ENCODE assay signal across 22 cellular contexts in the genomic region with DNA sequence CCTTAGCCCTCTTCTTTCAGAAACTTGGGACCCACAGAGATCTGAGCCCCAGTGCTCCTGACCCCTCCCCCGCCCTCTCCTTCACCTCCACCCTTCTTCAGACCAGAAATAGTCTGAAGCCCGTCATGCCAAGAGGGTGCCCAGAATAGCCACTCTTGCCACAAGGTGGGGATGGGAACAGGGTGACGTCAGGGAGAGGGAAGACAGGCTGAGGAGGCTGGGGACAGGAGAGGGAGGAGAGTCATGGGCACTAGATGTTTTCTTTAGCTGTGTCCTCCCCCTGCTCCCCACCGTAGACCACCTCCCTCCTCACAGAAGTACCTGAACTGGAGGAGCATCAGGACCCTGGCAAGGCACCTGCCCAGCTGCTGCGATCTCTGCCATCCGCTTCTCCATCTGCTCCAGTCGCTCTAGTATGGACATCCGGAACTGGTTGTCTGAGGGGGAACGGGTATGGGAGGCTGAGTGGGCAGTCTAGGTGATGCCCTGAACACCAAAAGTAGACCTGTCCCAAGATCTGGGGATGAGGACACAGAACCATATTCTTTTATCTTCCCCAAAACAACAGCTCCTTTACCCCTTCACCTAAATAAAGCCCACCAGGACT. TPM values are rescaled to one million over a fixed set of nuclear protein-coding genes. Genes with fewer than 3 reads are reported as not detected.
A peak's percentile ranks its signal among the peaks of the same experiment; 100 is the strongest.
DNase-seq lines count a peak whose midpoint lies in the region; ATAC-seq, FAIRE-seq and TF ChIP-seq lines count a peak whose summit lies in the region.
"Had no signal": no experiment of that assay in that cellular context is flagged by ENCODE, and none has a peak within 500 bp of the region (broad histone marks: within the 10 kb centered on the region; RNA-seq: fewer than 3 reads in every experiment).

No MANE protein-coding gene starts in this region.

- peaks cover 11% of the 10 kb centered on the region for H3K79me2 ChIP-seq in HepG2 (ENCODE audit: insufficient read depth, low read length)

- H3K36me3 ChIP-seq in HepG2 (replicated peaks in 1 of 2; ENCODE audit: control insufficient read depth in 1 of 2, insufficient read depth in 2 of 2, low read length in 2 of 2) (peaks cover 1 to 19% of the 10 kb centered on the region in 2 experiments), right lobe of liver (peaks cover 0 to 34% (median 13%) of the 10 kb centered on the region in 4 donors)

- H3K9ac ChIP-seq in HepG2 (ENCODE audit: insufficient read depth, low read depth, low read length) = no peak overlapping the region

- CTCF ChIA-PET in HepG2 (lab: Yijun Ruan, JAX; ENCODE audit: low intra/inter-chr PET ratio, low total read pairs) = no interaction called here

- no TSS peak for BruUV-seq in HepG2 (replicated peaks; lab: Mats Ljungman, UMichigan)

- peaks cover 0 to 63% (median 10%) of the 10 kb centered on the region in 3 donors for H3K36me3 Mint-ChIP-seq in naive thymus-derived CD8-positive, alpha-beta T cell

- no peaks in the 10 kb centered on the region for H4K20me1 ChIP-seq in HepG2 (ENCODE audit: insufficient read depth, low read length)

- DNase-seq in HepG2 (ENCODE audit: low spot score) = no peak
- no peak for DNase-seq in right lobe of liver
- DNase-seq in coronary artery (ENCODE audit: low spot score) = no peak
- no peak for DNase-seq in naive thymus-derived CD8-positive, alpha-beta T cell
- no peak for DNase-seq in HCEC 1CT
- no peak for DNase-seq in hippocampal formation (lab: John Stamatoyannopoulos, UW)
- DNase-seq in AML-193 (lab: John Stamatoyannopoulos, UW) = no peak
- DNase-seq: activated CD4-positive, CD25-positive, alpha-beta regulatory T cell treated with anti-CD3 and anti-CD28 coated beads, Interleukin-2, amount 50 U/mL, for 72 hours; COR-L47; Karpas-422; NCI-H1105; NCI-H526 treated with DMSO at 0.1 percent for 48 hours; stomach; T-helper 9 cell had no signal

- no peak for TF ChIP-seq RAD21 in HepG2 (CRISPR knock-in tag; IDR thresholded peaks at IDR 0.05)

- H3K27me3 Mint-ChIP-seq in naive thymus-derived CD8-positive, alpha-beta T cell = no peaks in the 10 kb centered on the region
- H3K27me3 Mint-ChIP-seq: central memory CD8-positive, alpha-beta T cell had no signal

- H3K27ac ChIP-seq in HepG2 (ENCODE audit: extremely low read length, insufficient read depth, low read length) (no peak overlapping the region), right lobe of liver (no peak overlapping the region), coronary artery (peak overlapping the region; percentile 47 to 50)
- H3K27ac ChIP-seq: SJSA1, vagina had no signal

- no peak for FAIRE-seq in HepG2 (lab: Jason Lieb, UNC)
- FAIRE-seq: endometrium, frontal cortex had no signal

- H3K4me3 ChIP-seq in HepG2 (replicated peaks in 1 of 3; ENCODE audit: insufficient read depth in 1 of 3, low read depth in 2 of 3, low read length in 3 of 3) (no peak overlapping the region), right lobe of liver (no peak overlapping the region), coronary artery (no peak overlapping the region)
- H3K4me3 ChIP-seq: HAP-1, lung, SJSA1, stomach, vagina had no signal

- TF ChIP-seq EP300 in HepG2 (IDR thresholded peaks at IDR 0.05; ENCODE audit: low read depth in 2 of 2, low read length in 2 of 2) (no peak), HepG2 (CRISPR knock-in tag; IDR thresholded peaks at IDR 0.05; ENCODE audit: borderline replicate concordance) (no peak)

- in situ Hi-C loops in HepG2 (cut with HindIII; ENCODE audit: extremely low pct_ligation_motif_present, low pct_unique_long_range_greater_than_20kb) = no loop called here

- TF ChIP-seq POLR2A in HepG2 (IDR thresholded peaks at IDR 0.05; ENCODE audit: insufficient read depth in 1 of 2, low read depth in 2 of 2, low read length in 2 of 2) = no peak; a peak in 2 of 4 replicates
- TF ChIP-seq POLR2A in right lobe of liver (IDR thresholded peaks at IDR 0.05) = no peak

- peaks cover 27% of the 10 kb centered on the region for H3K4me1 ChIP-seq in HepG2 (ENCODE audit: insufficient read depth, low read length)
- peaks cover 0 to 14% (median 8%) of the 10 kb centered on the region in 4 donors for H3K4me1 ChIP-seq in right lobe of liver
- H3K4me1 ChIP-seq: HAP-1 had no signal

- no peaks in the 10 kb centered on the region for H3K27me3 ChIP-seq in HepG2 (ENCODE audit: control insufficient read depth in 1 of 2, insufficient read depth in 2 of 2, low read length in 2 of 2)
- H3K27me3 ChIP-seq in right lobe of liver = no peaks in the 10 kb centered on the region
- H3K27me3 ChIP-seq: SJSA1, stomach, vagina had no signal

- H3K9me3 ChIP-seq in HepG2 (ENCODE audit: low read length) (no peaks in the 10 kb centered on the region), right lobe of liver (no peaks in the 10 kb centered on the region)
- H3K9me3 ChIP-seq: HAP-1, SJSA1, stomach, vagina had no signal

- H3K27ac Mint-ChIP-seq in naive thymus-derived CD8-positive, alpha-beta T cell = peak overlapping the region in 6 of 10 donors; percentile 49 to 83 (median 70)

- intact Hi-C loops in HepG2 (cut with micrococcal nuclease; ENCODE audit: unreplicated experiment) (no loop called here), right lobe of liver (cut with DNase I) (loop anchor here in 1 of 2 donors (10.0 kb wide), 1 partner anchor 59 kb away; no protein-coding TSS in a partner anchor)

- TF ChIP-seq CTCF in HepG2 (CRISPR knock-in tag; IDR thresholded peaks at IDR 0.05) (no peak), right lobe of liver (IDR thresholded peaks at IDR 0.05) (no peak), coronary artery (IDR thresholded peaks at IDR 0.05) (no peak)

- H2AFZ ChIP-seq in HepG2 (ENCODE audit: low read length) = no peak overlapping the region

- POLR2A ChIA-PET in HepG2 (lab: Yijun Ruan, JAX) = interaction anchor here (1.0 to 2.6 kb wide), 2 partner anchors 23 to 65 kb away, joined by 3 to 10 read pairs; partner anchors contain the start of gene ENO3
- POLR2A ChIA-PET in naive thymus-derived CD8-positive, alpha-beta T cell (lab: Charles Lee) = interaction anchor here (0.6 to 15.5 kb wide), 2 partner anchors 22 to 26 kb away, joined by 4 to 635 read pairs; partner anchors contain the start of genes ENO3, PFN1, RNF167 and SLC25A11

- 93% methylated on average over 9 of the region's 9 CpGs for WGBS in HepG2 (ENCODE audit: low lambda C conversion rate)
- WGBS in right lobe of liver (ENCODE audit: insufficient coverage, low coverage, low lambda C conversion rate, missing lambda C conversion rate) = 92% methylated on average over 2 of the region's 9 CpGs

- H3K4me2 ChIP-seq in HepG2 (ENCODE audit: low read depth, low read length) = no peak overlapping the region

- no peaks in the 10 kb centered on the region for H3K9me3 Mint-ChIP-seq in naive thymus-derived CD8-positive, alpha-beta T cell
- H3K9me3 Mint-ChIP-seq: central memory CD8-positive, alpha-beta T cell had no signal

- H3K4me3 Mint-ChIP-seq in naive thymus-derived CD8-positive, alpha-beta T cell = no peak overlapping the region
- H3K4me3 Mint-ChIP-seq: central memory CD8-positive, alpha-beta T cell had no signal

- H3K4me1 Mint-ChIP-seq in naive thymus-derived CD8-positive, alpha-beta T cell = peaks cover 5 to 25% (median 14%) of the 10 kb centered on the region in 4 donors

- ATAC-seq in HepG2 (no peak), right lobe of liver (no peak), GM18868 (IDR thresholded peaks at IDR 0.05; ENCODE audit: unreplicated experiment) (no peak)
- no peak for ATAC-seq in naive thymus-derived CD8-positive, alpha-beta T cell

RNA-seq across cellular contexts. Expression of gene SPAG7, which starts 6.5 kb away (rescaled TPM):
- total RNA-seq in HepG2 (2016; rRNA removed; fragmentation: Illumina TruSeq; extraction: Trizol) (59.0 and 74.8 TPM in 2 replicates), right lobe of liver (10 to 100 TPM; 22.3 to 33.9 (median 26.4) TPM)
- 15.5 and 15.8 TPM in 2 replicates for total RNA-seq in HepG2 (2016; cell fraction: cytosol; rRNA removed; fragmentation: Illumina TruSeq; extraction: Trizol; ENCODE audit: low read depth)
- 57.5 and 79.4 TPM in 2 replicates for total RNA-seq in HepG2 (2016; cell fraction: insoluble cytoplasmic fraction; rRNA removed; fragmentation: Illumina TruSeq; extraction: Trizol)
- total RNA-seq in HepG2 (2016; cell fraction: membrane; rRNA removed; fragmentation: Illumina TruSeq; extraction: Trizol) = 24.4 and 25.5 TPM in 2 replicates
- 29.6 and 30.0 TPM in 2 replicates for total RNA-seq in HepG2 (2016; cell fraction: nucleus; rRNA removed; fragmentation: Illumina TruSeq; extraction: Trizol)
- 46.6 and 51.0 TPM in 2 replicates for polyA plus RNA-seq in HepG2 (2011; rRNA removed)
- polyA plus RNA-seq in HepG2 (2011; cell fraction: cytosol; rRNA removed) = 42.5 and 54.3 TPM in 2 replicates
- polyA plus RNA-seq in HepG2 (2011; cell fraction: nucleus; rRNA removed) = 48.9 and 55.1 TPM in 2 replicates
- 46.7 and 52.1 TPM in 2 replicates for polyA plus RNA-seq in HepG2 (2012)
- 18.4 and 18.9 TPM in 2 replicates for polyA plus RNA-seq in HepG2 (2016; cell fraction: cytosol; fragmentation: Illumina TruSeq; extraction: Trizol; ENCODE audit: low read depth)
- polyA plus RNA-seq in HepG2 (2016; cell fraction: insoluble cytoplasmic fraction; fragmentation: Illumina TruSeq; extraction: Trizol; ENCODE audit: low read depth) = 103 and 105 TPM in 2 replicates
- polyA plus RNA-seq in HepG2 (2016; cell fraction: membrane; fragmentation: Illumina TruSeq; extraction: Trizol; ENCODE audit: low read depth) = 24.3 and 25.8 TPM in 2 replicates
- polyA plus RNA-seq in HepG2 (2016; cell fraction: nucleus; fragmentation: Illumina TruSeq; extraction: Trizol; ENCODE audit: insufficient read depth, low read depth) = 73.4 and 75.2 TPM in 2 replicates
- polyA minus RNA-seq in HepG2 (2011; rRNA and poly(A)+ RNA removed; ENCODE audit: low replicate concordance) = 13.7 and 25.4 TPM in 2 replicates
- polyA minus RNA-seq in HepG2 (2011; cell fraction: cytosol; rRNA and poly(A)+ RNA removed) = 15.3 and 21.8 TPM in 2 replicates
- polyA minus RNA-seq in HepG2 (2011; cell fraction: nucleus; rRNA and poly(A)+ RNA removed) = 19.0 and 27.0 TPM in 2 replicates
- total RNA-seq in naive thymus-derived CD8-positive, alpha-beta T cell = 10 to 100 TPM; 50.5 to 52.6 TPM
- 100 to 1,000 TPM; 122 to 131 (median 129) TPM for polyA plus RNA-seq in naive thymus-derived CD8-positive, alpha-beta T cell

RNA-seq across cellular contexts. Expression of gene CAMTA2, which starts 13.3 kb away (rescaled TPM):
- total RNA-seq in HepG2 (2016; rRNA removed; fragmentation: Illumina TruSeq; extraction: Trizol) = 4.0 and 4.1 TPM in 2 replicates
- total RNA-seq in HepG2 (2016; cell fraction: cytosol; rRNA removed; fragmentation: Illumina TruSeq; extraction: Trizol; ENCODE audit: low read depth) = 3.3 and 4.0 TPM in 2 replicates
- 2.2 and 3.5 TPM in 2 replicates for total RNA-seq in HepG2 (2016; cell fraction: insoluble cytoplasmic fraction; rRNA removed; fragmentation: Illumina TruSeq; extraction: Trizol)
- total RNA-seq in HepG2 (2016; cell fraction: membrane; rRNA removed; fragmentation: Illumina TruSeq; extraction: Trizol) = 5.1 and 5.5 TPM in 2 replicates
- 4.3 TPM in 2 replicates for total RNA-seq in HepG2 (2016; cell fraction: nucleus; rRNA removed; fragmentation: Illumina TruSeq; extraction: Trizol)
- polyA plus RNA-seq in HepG2 (2011; rRNA removed) = 7.1 and 8.9 TPM in 2 replicates
- polyA plus RNA-seq in HepG2 (2011; cell fraction: cytosol; rRNA removed) = 2.3 and 3.4 TPM in 2 replicates
- 43.3 and 56.3 TPM in 2 replicates for polyA plus RNA-seq in HepG2 (2011; cell fraction: nucleus; rRNA removed)
- polyA plus RNA-seq in HepG2 (2012) = 14.9 and 15.5 TPM in 2 replicates
- polyA plus RNA-seq in HepG2 (2016; cell fraction: cytosol; fragmentation: Illumina TruSeq; extraction: Trizol; ENCODE audit: low read depth) = 6.5 and 6.8 TPM in 2 replicates
- polyA plus RNA-seq in HepG2 (2016; cell fraction: insoluble cytoplasmic fraction; fragmentation: Illumina TruSeq; extraction: Trizol; ENCODE audit: low read depth) = 8.3 and 11.9 TPM in 2 replicates
- 12.2 and 12.5 TPM in 2 replicates for polyA plus RNA-seq in HepG2 (2016; cell fraction: membrane; fragmentation: Illumina TruSeq; extraction: Trizol; ENCODE audit: low read depth)
- polyA plus RNA-seq in HepG2 (2016; cell fraction: nucleus; fragmentation: Illumina TruSeq; extraction: Trizol; ENCODE audit: insufficient read depth, low read depth) = 40.0 and 44.3 TPM in 2 replicates
- polyA minus RNA-seq in HepG2 (2011; rRNA and poly(A)+ RNA removed; ENCODE audit: low replicate concordance) = 13.3 and 14.6 TPM in 2 replicates
- 5.4 and 6.2 TPM in 2 replicates for polyA minus RNA-seq in HepG2 (2011; cell fraction: cytosol; rRNA and poly(A)+ RNA removed)
- polyA minus RNA-seq in HepG2 (2011; cell fraction: nucleus; rRNA and poly(A)+ RNA removed) = 6.8 and 10.8 TPM in 2 replicates
- total RNA-seq in right lobe of liver = 10 to 100 TPM; 15.3 to 21.1 (median 17.7) TPM
- 10 to 100 TPM; 56.1 to 58.7 TPM for total RNA-seq in naive thymus-derived CD8-positive, alpha-beta T cell
- polyA plus RNA-seq in naive thymus-derived CD8-positive, alpha-beta T cell = 10 to 100 TPM in 1 of 3 donors, 1 to 10 TPM in 2; 4.1 to 18.9 (median 6.3) TPM

RNA-seq across cellular contexts. Expression of gene INCA1, which starts 23.2 kb away (rescaled TPM):
- 0.35 and 0.93 TPM in 2 replicates for total RNA-seq in HepG2 (2016; rRNA removed; fragmentation: Illumina TruSeq; extraction: Trizol)
- 0.62 TPM in 1 of 2 replicates, not detected in the other for total RNA-seq in HepG2 (2016; cell fraction: cytosol; rRNA removed; fragmentation: Illumina TruSeq; extraction: Trizol; ENCODE audit: low read depth)
- total RNA-seq in HepG2 (2016; cell fraction: insoluble cytoplasmic fraction; rRNA removed; fragmentation: Illumina TruSeq; extraction: Trizol) = 0.71 and 0.87 TPM in 2 replicates
- total RNA-seq in HepG2 (2016; cell fraction: membrane; rRNA removed; fragmentation: Illumina TruSeq; extraction: Trizol) = 0.72 and 0.96 TPM in 2 replicates
- total RNA-seq in HepG2 (2016; cell fraction: nucleus; rRNA removed; fragmentation: Illumina TruSeq; extraction: Trizol) = 0.50 and 0.81 TPM in 2 replicates
- polyA plus RNA-seq in HepG2 (2011; rRNA removed) = 2.6 and 3.3 TPM in 2 replicates
- 0.74 and 0.88 TPM in 2 replicates for polyA plus RNA-seq in HepG2 (2011; cell fraction: cytosol; rRNA removed)
- polyA plus RNA-seq in HepG2 (2011; cell fraction: nucleus; rRNA removed) = 18.2 and 26.0 TPM in 2 replicates
- polyA plus RNA-seq in HepG2 (2012) = 2.6 and 2.8 TPM in 2 replicates
- 0.38 and 0.86 TPM in 2 replicates for polyA plus RNA-seq in HepG2 (2016; cell fraction: cytosol; fragmentation: Illumina TruSeq; extraction: Trizol; ENCODE audit: low read depth)
- 0.45 and 0.92 TPM in 2 replicates for polyA plus RNA-seq in HepG2 (2016; cell fraction: insoluble cytoplasmic fraction; fragmentation: Illumina TruSeq; extraction: Trizol; ENCODE audit: low read depth)
- polyA plus RNA-seq in HepG2 (2016; cell fraction: membrane; fragmentation: Illumina TruSeq; extraction: Trizol; ENCODE audit: low read depth) = 0.81 and 1.4 TPM in 2 replicates
- polyA plus RNA-seq in HepG2 (2016; cell fraction: nucleus; fragmentation: Illumina TruSeq; extraction: Trizol; ENCODE audit: insufficient read depth, low read depth) = 3.6 and 4.5 TPM in 2 replicates
- 0.61 and 0.68 TPM in 2 replicates for polyA minus RNA-seq in HepG2 (2011; rRNA and poly(A)+ RNA removed; ENCODE audit: low replicate concordance)
- polyA minus RNA-seq in HepG2 (2011; cell fraction: cytosol; rRNA and poly(A)+ RNA removed) = 0.88 TPM in 1 of 2 replicates, not detected in the other
- polyA minus RNA-seq in HepG2 (2011; cell fraction: nucleus; rRNA and poly(A)+ RNA removed) = 0.50 and 0.77 TPM in 2 replicates
- 1 to 10 TPM in 2 of 6 experiments, under 1 TPM in 3, not detected in 1; 0.83 to 1.3 (median 0.97) TPM for total RNA-seq in right lobe of liver
- under 1 TPM in 1 of 2 experiments, not detected in 1; 0.26 TPM for total RNA-seq in naive thymus-derived CD8-positive, alpha-beta T cell
- under 1 TPM in 1 of 3 donors, not detected in 2; 0.23 TPM for polyA plus RNA-seq in naive thymus-derived CD8-positive, alpha-beta T cell
- total RNA-seq: frontal cortex had no signal

RNA-seq across cellular contexts. Expression of gene ENO3, which starts 23.2 kb away (rescaled TPM):
- total RNA-seq in HepG2 (2016; rRNA removed; fragmentation: Illumina TruSeq; extraction: Trizol) = 59.8 and 68.2 TPM in 2 replicates
- total RNA-seq in HepG2 (2016; cell fraction: cytosol; rRNA removed; fragmentation: Illumina TruSeq; extraction: Trizol; ENCODE audit: low read depth) = 28.3 and 29.6 TPM in 2 replicates
- total RNA-seq in HepG2 (2016; cell fraction: insoluble cytoplasmic fraction; rRNA removed; fragmentation: Illumina TruSeq; extraction: Trizol) = 63.3 and 64.1 TPM in 2 replicates
- 24.9 and 26.4 TPM in 2 replicates for total RNA-seq in HepG2 (2016; cell fraction: membrane; rRNA removed; fragmentation: Illumina TruSeq; extraction: Trizol)
- 60.8 and 62.5 TPM in 2 replicates for total RNA-seq in HepG2 (2016; cell fraction: nucleus; rRNA removed; fragmentation: Illumina TruSeq; extraction: Trizol)
- 51.9 and 69.8 TPM in 2 replicates for polyA plus RNA-seq in HepG2 (2011; rRNA removed)
- polyA plus RNA-seq in HepG2 (2011; cell fraction: cytosol; rRNA removed) = 25.2 and 41.5 TPM in 2 replicates
- 315 and 418 TPM in 2 replicates for polyA plus RNA-seq in HepG2 (2011; cell fraction: nucleus; rRNA removed)
- polyA plus RNA-seq in HepG2 (2012) = 30.6 and 32.9 TPM in 2 replicates
- 29.4 and 30.6 TPM in 2 replicates for polyA plus RNA-seq in HepG2 (2016; cell fraction: cytosol; fragmentation: Illumina TruSeq; extraction: Trizol; ENCODE audit: low read depth)
- polyA plus RNA-seq in HepG2 (2016; cell fraction: insoluble cytoplasmic fraction; fragmentation: Illumina TruSeq; extraction: Trizol; ENCODE audit: low read depth) = 80.8 and 89.8 TPM in 2 replicates
- 21.3 and 21.5 TPM in 2 replicates for polyA plus RNA-seq in HepG2 (2016; cell fraction: membrane; fragmentation: Illumina TruSeq; extraction: Trizol; ENCODE audit: low read depth)
- polyA plus RNA-seq in HepG2 (2016; cell fraction: nucleus; fragmentation: Illumina TruSeq; extraction: Trizol; ENCODE audit: insufficient read depth, low read depth) = 236 and 244 TPM in 2 replicates
- polyA minus RNA-seq in HepG2 (2011; rRNA and poly(A)+ RNA removed; ENCODE audit: low replicate concordance) = 27.3 and 88.8 TPM in 2 replicates
- 6.0 and 7.5 TPM in 2 replicates for polyA minus RNA-seq in HepG2 (2011; cell fraction: cytosol; rRNA and poly(A)+ RNA removed)
- 27.0 and 31.7 TPM in 2 replicates for polyA minus RNA-seq in HepG2 (2011; cell fraction: nucleus; rRNA and poly(A)+ RNA removed)
- 10 to 100 TPM; 54.7 to 69.8 (median 58.7) TPM for total RNA-seq in right lobe of liver
- 10 to 100 TPM; 35.2 to 36.7 TPM for total RNA-seq in naive thymus-derived CD8-positive, alpha-beta T cell
- 1 to 10 TPM; 1.5 to 3.0 (median 1.8) TPM for polyA plus RNA-seq in naive thymus-derived CD8-positive, alpha-beta T cell

RNA-seq across cellular contexts. Expression of gene KIF1C, which starts 23.6 kb away (rescaled TPM):
- total RNA-seq in HepG2 (2016; rRNA removed; fragmentation: Illumina TruSeq; extraction: Trizol) = 79.0 and 104 TPM in 2 replicates
- 19.8 and 24.9 TPM in 2 replicates for total RNA-seq in HepG2 (2016; cell fraction: cytosol; rRNA removed; fragmentation: Illumina TruSeq; extraction: Trizol; ENCODE audit: low read depth)
- total RNA-seq in HepG2 (2016; cell fraction: insoluble cytoplasmic fraction; rRNA removed; fragmentation: Illumina TruSeq; extraction: Trizol) = 62.8 and 109 TPM in 2 replicates
- 101 and 114 TPM in 2 replicates for total RNA-seq in HepG2 (2016; cell fraction: membrane; rRNA removed; fragmentation: Illumina TruSeq; extraction: Trizol)
- total RNA-seq in HepG2 (2016; cell fraction: nucleus; rRNA removed; fragmentation: Illumina TruSeq; extraction: Trizol) = 47.9 and 62.6 TPM in 2 replicates
- 70.0 and 77.7 TPM in 2 replicates for polyA plus RNA-seq in HepG2 (2011; rRNA removed)
- 41.2 and 41.3 TPM in 2 replicates for polyA plus RNA-seq in HepG2 (2011; cell fraction: cytosol; rRNA removed)
- polyA plus RNA-seq in HepG2 (2011; cell fraction: nucleus; rRNA removed) = 56.4 and 66.4 TPM in 2 replicates
- 64.6 and 76.7 TPM in 2 replicates for polyA plus RNA-seq in HepG2 (2012)
- polyA plus RNA-seq in HepG2 (2016; cell fraction: cytosol; fragmentation: Illumina TruSeq; extraction: Trizol; ENCODE audit: low read depth) = 35.2 and 41.4 TPM in 2 replicates
- 92.0 and 117 TPM in 2 replicates for polyA plus RNA-seq in HepG2 (2016; cell fraction: insoluble cytoplasmic fraction; fragmentation: Illumina TruSeq; extraction: Trizol; ENCODE audit: low read depth)
- polyA plus RNA-seq in HepG2 (2016; cell fraction: membrane; fragmentation: Illumina TruSeq; extraction: Trizol; ENCODE audit: low read depth) = 104 and 124 TPM in 2 replicates
- polyA plus RNA-seq in HepG2 (2016; cell fraction: nucleus; fragmentation: Illumina TruSeq; extraction: Trizol; ENCODE audit: insufficient read depth, low read depth) = 138 and 143 TPM in 2 replicates
- polyA minus RNA-seq in HepG2 (2011; rRNA and poly(A)+ RNA removed; ENCODE audit: low replicate concordance) = 103 and 104 TPM in 2 replicates
- polyA minus RNA-seq in HepG2 (2011; cell fraction: cytosol; rRNA and poly(A)+ RNA removed) = 33.7 and 51.0 TPM in 2 replicates
- polyA minus RNA-seq in HepG2 (2011; cell fraction: nucleus; rRNA and poly(A)+ RNA removed) = 23.3 and 28.5 TPM in 2 replicates
- 100 to 1,000 TPM in 3 of 6 experiments, 10 to 100 TPM in 3; 59.8 to 112 (median 99.3) TPM for total RNA-seq in right lobe of liver
- total RNA-seq in naive thymus-derived CD8-positive, alpha-beta T cell = 10 to 100 TPM; 20.8 to 21.1 TPM
- 1 to 10 TPM; 2.6 to 3.0 (median 3.0) TPM for polyA plus RNA-seq in naive thymus-derived CD8-positive, alpha-beta T cell

Comparison
In these comparisons a context has a peak if more than half of its experiments do, and no peak if none do; other contexts are left out.
1. H3K27ac ChIP-seq: peak in coronary artery (2 of 2); none in HepG2 (single experiment) and right lobe of liver (0 of 3).